Comparison of ENCODE assay signal across 1 cellular context in genomic region chr22:39183991-39184585, GRCh38.
TF ChIP-seq lines count a peak whose summit lies in the region.

No MANE protein-coding gene starts in this region.

TF ChIP-seq in IMR-90, 13 proteins besides CTCF, POLR2A, EP300 and RAD21:
- TF ChIP-seq CHD1 (IDR thresholded peaks at IDR 0.05; ENCODE audit: low read depth, low read length) (no peak), USF2 (IDR thresholded peaks at IDR 0.05; ENCODE audit: low read depth, low read length) (no peak), ELK1 (IDR thresholded peaks at IDR 0.05; ENCODE audit: borderline replicate concordance, low read depth, low read length) (no peak), SMC3 (IDR thresholded peaks at IDR 0.05; ENCODE audit: low read depth, low read length) (no peak), MXI1 (IDR thresholded peaks at IDR 0.05; ENCODE audit: borderline replicate concordance, low read depth, low read length) (no peak)
